ENCODE assay signal across 14 cellular contexts in genomic region chr3:12222765-12223485, GRCh38.
DNase-seq lines count a peak whose midpoint lies in the region; FAIRE-seq and TF ChIP-seq lines count a peak whose summit lies in the region.
"Had no signal": no experiment of that assay in that cellular context is flagged by ENCODE, and none has a peak within 500 bp of the region (broad histone marks: within the 10 kb centered on the region; RNA-seq: fewer than 3 reads in every experiment).

No MANE protein-coding gene starts in this region.

- H3K4me2 ChIP-seq in keratinocyte (ENCODE audit: control insufficient read depth, extremely low read depth, insufficient read depth, low read depth, low read length) = peak overlapping the region; percentile 49

- H3K9me3 ChIP-seq in keratinocyte (ENCODE audit: control insufficient read depth, low read depth, low read length) = no peaks in the 10 kb centered on the region

- H3K9ac ChIP-seq in keratinocyte (ENCODE audit: control insufficient read depth, extremely low read depth, insufficient read depth, low read length) = no peak overlapping the region

- no peak overlapping the region for H2AFZ ChIP-seq in keratinocyte (ENCODE audit: control insufficient read depth, low read length)

- CTCF ChIA-PET in AG04449 (lab: Yijun Ruan, JAX) = interaction anchor here (0.7 kb wide), 1 partner anchor 88 kb away, joined by 3 read pairs; no protein-coding TSS in a partner anchor

- dilution Hi-C loops in keratinocyte (cut with MboI; ENCODE audit: extremely low pct_ligation_motif_present, low sequenced_read_pairs) = no loop called here

- H3K9me1 ChIP-seq in keratinocyte (ENCODE audit: control insufficient read depth, extremely low read depth, insufficient read depth, low read length) = no peaks in the 10 kb centered on the region

- DNase-seq in AG04449 (ENCODE audit: low read depth, low spot score) = peak; percentile 50
- DNase-seq in HS-5 (ENCODE audit: low read depth) = peak; percentile 47
- peak; percentile 89 for DNase-seq in amniotic epithelial cell (ENCODE audit: low read depth)
- no peak for DNase-seq in keratinocyte (ENCODE audit: low read depth, low spot score)
- DNase-seq in SW480 (ENCODE audit: low spot score) = no peak
- DNase-seq in KG1 (lab: John Stamatoyannopoulos, UW) = no peak
- no peak for DNase-seq in C1 segment of cervical spinal cord (lab: John Stamatoyannopoulos, UW)
- no peak for DNase-seq in medulla oblongata (ENCODE audit: extremely low spot score)
- DNase-seq: activated CD8-positive, alpha-beta memory T cell treated with anti-CD3 and anti-CD28 coated beads for 24 hours; dermis blood vessel endothelial cell; NCI-H187 treated with DMSO at 0.1 percent for 48 hours; right cardiac atrium; T-helper 9 cell; tibial artery had no signal

- H3K36me3 ChIP-seq in keratinocyte (ENCODE audit: control insufficient read depth in 2 of 2, extremely low read depth in 1 of 2, insufficient read depth in 2 of 2, low read length in 2 of 2) = no peaks in the 10 kb centered on the region
- H3K36me3 ChIP-seq: tibial artery had no signal

- H3K79me2 ChIP-seq in keratinocyte (ENCODE audit: control insufficient read depth, insufficient read depth, low read length) = no peaks in the 10 kb centered on the region

- H3K27ac ChIP-seq in keratinocyte (ENCODE audit: control insufficient read depth, insufficient read depth, low read length) = no peak overlapping the region
- H3K27ac ChIP-seq: tibial artery had no signal

- H3K27me3 ChIP-seq in keratinocyte (ENCODE audit: control insufficient read depth, extremely low read depth, insufficient read depth, low read length) = no peaks in the 10 kb centered on the region
- H3K27me3 ChIP-seq: tibial artery had no signal

- POLR2A ChIA-PET in AG04449 (lab: Yijun Ruan, JAX) = no interaction called here

- TF ChIP-seq CTCF in AG04449 (IDR thresholded peaks at IDR 0.05; ENCODE audit: insufficient read depth, low read length, missing control alignments) (no peak), keratinocyte (optimal IDR thresholded peaks at IDR 0.05 in 1 of 3, IDR thresholded peaks at IDR 0.05 in 1 of 3, conservative IDR thresholded peaks at IDR 0.05 in 1 of 3; ENCODE audit: extremely low read depth in 1 of 3, insufficient read depth in 2 of 3, low read length in 3 of 3) (no peak)

- H3K4me3 ChIP-seq in AG04449 (ENCODE audit: low read depth, low read length) (no peak overlapping the region), keratinocyte (ENCODE audit: control insufficient read depth in 2 of 3, extremely low read depth in 1 of 3, insufficient read depth in 2 of 3, low read depth in 1 of 3, low read length in 3 of 3) (no peak overlapping the region)
- H3K4me3 ChIP-seq: tibial artery had no signal

- peak; percentile 73 for FAIRE-seq in keratinocyte (lab: Jason Lieb, UNC)

- peaks cover 11% of the 10 kb centered on the region for H3K4me1 ChIP-seq in keratinocyte (ENCODE audit: control insufficient read depth, extremely low read depth, insufficient read depth, low read length)

- H4K20me1 ChIP-seq in keratinocyte (ENCODE audit: control insufficient read depth, extremely low read depth, insufficient read depth, low read length) = no peaks in the 10 kb centered on the region

Comparison
In these comparisons a context has a peak if more than half of its experiments do, and no peak if none do; other contexts are left out.
1. DNase-seq: peak in AG04449 (single experiment), HS-5 (single experiment) and amniotic epithelial cell (single experiment); none in keratinocyte (single experiment), SW480 (single experiment), KG1 (single experiment), C1 segment of cervical spinal cord (0 of 14) and medulla oblongata (single experiment).